9 cellular contexts compared by ENCODE assay signal in genomic region chr10:118800920-118801319, GRCh38. TPM values are rescaled to one million over a fixed set of nuclear protein-coding genes. Genes with fewer than 3 reads are reported as not detected.
DNase-seq lines count a peak whose midpoint lies in the region; ATAC-seq and TF ChIP-seq lines count a peak whose summit lies in the region.
"Had no signal": no experiment of that assay in that cellular context is flagged by ENCODE, and none has a peak within 500 bp of the region (broad histone marks: within the 10 kb centered on the region; RNA-seq: fewer than 3 reads in every experiment).

No MANE protein-coding gene starts in this region.

- TF ChIP-seq CTCF in OCI-LY7 (conservative IDR thresholded peaks at IDR 0.05; ENCODE audit: low read length), result peak; percentile 61
- peak; percentile 31 for TF ChIP-seq CTCF in fibroblast of pulmonary artery (IDR thresholded peaks at IDR 0.05; ENCODE audit: low read length, missing control alignments)
- TF ChIP-seq CTCF in gastrocnemius medialis (IDR thresholded peaks at IDR 0.05 in 4 of 5, conservative IDR thresholded peaks at IDR 0.05 in 1 of 5), result peak; percentile 11 to 47 (median 34)

- no peak for TF ChIP-seq POLR2A in gastrocnemius medialis (IDR thresholded peaks at IDR 0.05)

- no peaks in the 10 kb centered on the region for H3K79me2 ChIP-seq in OCI-LY7 (ENCODE audit: insufficient read depth, low read depth, low read length)

- no peaks in the 10 kb centered on the region for H3K27me3 ChIP-seq in gastrocnemius medialis

- no peak overlapping the region for H3K4me2 ChIP-seq in OCI-LY7 (ENCODE audit: low read length)

- POLR2A ChIA-PET in OCI-LY7 (lab: Charles Lee), result interaction anchor here (0.5 kb wide), 1 partner anchor 262 kb away, joined by 3 read pairs; no protein-coding TSS in a partner anchor

- ATAC-seq in gastrocnemius medialis (no peak), HG02938 (IDR thresholded peaks at IDR 0.05; ENCODE audit: unreplicated experiment) (no peak)
- ATAC-seq in activated CD4-positive, CD25-positive, alpha-beta regulatory T cell treated with anti-CD3 and anti-CD28 coated beads, Interleukin-2, amount 50 U/mL, for 24 hours, result no peak

- no peaks in the 10 kb centered on the region for H3K9me2 ChIP-seq in OCI-LY7 (ENCODE audit: insufficient read depth, low read length)

- DNase-seq in NCI-H146 (lab: John Stamatoyannopoulos, UW) (peak; percentile 22), NCI-H146 treated with DMSO at 0.1 percent for 48 hours (lab: John Stamatoyannopoulos, UW; ENCODE audit: unreplicated experiment) (no peak), OCI-LY7 (ENCODE audit: low spot score) (peak; percentile 25), fibroblast of pulmonary artery (ENCODE audit: low read depth) (peak; percentile 18), gastrocnemius medialis (no peak)
- DNase-seq in stimulated activated CD4-positive, alpha-beta T cell treated with anti-CD3 and anti-CD28 coated beads, Interleukin-15, amount 100 ng/mL, for 24 hours, result no peak
- DNase-seq: NCI-H2171 had no signal

- H3K27ac ChIP-seq in OCI-LY7 (ENCODE audit: low read depth, low read length, poor library complexity, severe bottlenecking) (no peak overlapping the region), gastrocnemius medialis (no peak overlapping the region)

- H2AFZ ChIP-seq in OCI-LY7 (ENCODE audit: low read length), result no peak overlapping the region

- no peaks in the 10 kb centered on the region for H3K36me3 ChIP-seq in OCI-LY7 (ENCODE audit: insufficient read depth, low read length)
- H3K36me3 ChIP-seq in gastrocnemius medialis, result no peaks in the 10 kb centered on the region

- in situ Hi-C loops in gastrocnemius medialis (cut with MboI; ENCODE audit: low sequenced_read_pairs in 4 of 4), result loop anchor here in 2 of 4 donors (5.0 to 25.0 kb wide), 2 partner anchors 229 to 239 kb away; no protein-coding TSS in a partner anchor

- H3K9me3 ChIP-seq in OCI-LY7 (ENCODE audit: low read length), result no peaks in the 10 kb centered on the region
- no peaks in the 10 kb centered on the region for H3K9me3 ChIP-seq in gastrocnemius medialis

- H4K20me1 ChIP-seq in OCI-LY7 (ENCODE audit: insufficient read depth, low read length), result no peaks in the 10 kb centered on the region

- intact Hi-C loops in OCI-LY7 (cut with micrococcal nuclease; ENCODE audit: unreplicated experiment) (loop anchor here (10.0 kb wide), 1 partner anchor 236 kb away; no protein-coding TSS in a partner anchor), gastrocnemius medialis (cut with DNase I; ENCODE audit: low total_unique reads) (no loop called here)

- CTCF ChIA-PET in OCI-LY7 (lab: Charles Lee; ENCODE audit: unreplicated experiment), result no interaction called here

- BruUV-seq in OCI-LY7 (replicated peaks; lab: Mats Ljungman, UMichigan), result no TSS peak

- H3K4me3 ChIP-seq in OCI-LY7 (ENCODE audit: low read depth, low read length, poor library complexity, severe bottlenecking) (no peak overlapping the region), fibroblast of pulmonary artery (replicated peaks; ENCODE audit: low read depth, low read length) (no peak overlapping the region), gastrocnemius medialis (no peak overlapping the region)

- H3K4me1 ChIP-seq in OCI-LY7 (ENCODE audit: insufficient read depth, low read length, poor library complexity, severe bottlenecking), result no peaks in the 10 kb centered on the region
- H3K4me1 ChIP-seq in gastrocnemius medialis, result peaks cover 0 to 5% of the 10 kb centered on the region in 2 donors

RNA-seq across cellular contexts. Expression of gene CACUL1, which starts 46.1 kb away (rescaled TPM):
- total RNA-seq in OCI-LY7 (2014; rRNA removed; shearing (Covaris generic)), result 12.0 and 12.8 TPM in 2 replicates
- total RNA-seq in OCI-LY7 (2022), result 27.6 and 31.2 TPM in 2 replicates
- 10 to 100 TPM; 28.5 to 59.5 (median 38.2) TPM for total RNA-seq in gastrocnemius medialis

Comparison
In these comparisons a context has a peak if more than half of its experiments do, and no peak if none do; other contexts are left out.
1. DNase-seq: peak in NCI-H146 (single experiment), OCI-LY7 (single experiment) and fibroblast of pulmonary artery (single experiment); none in NCI-H146 treated with DMSO at 0.1 percent for 48 hours (single experiment), gastrocnemius medialis (0 of 2) and stimulated activated CD4-positive, alpha-beta T cell treated with anti-CD3 and anti-CD28 coated beads, Interleukin-15, amount 100 ng/mL, for 24 hours (single experiment).
2. Peak in every context shown above with its lines, with median percentiles within 50 percentile points of each other: CTCF ChIP-seq.